1 cellular context compared by ENCODE assay signal in the genomic region with DNA sequence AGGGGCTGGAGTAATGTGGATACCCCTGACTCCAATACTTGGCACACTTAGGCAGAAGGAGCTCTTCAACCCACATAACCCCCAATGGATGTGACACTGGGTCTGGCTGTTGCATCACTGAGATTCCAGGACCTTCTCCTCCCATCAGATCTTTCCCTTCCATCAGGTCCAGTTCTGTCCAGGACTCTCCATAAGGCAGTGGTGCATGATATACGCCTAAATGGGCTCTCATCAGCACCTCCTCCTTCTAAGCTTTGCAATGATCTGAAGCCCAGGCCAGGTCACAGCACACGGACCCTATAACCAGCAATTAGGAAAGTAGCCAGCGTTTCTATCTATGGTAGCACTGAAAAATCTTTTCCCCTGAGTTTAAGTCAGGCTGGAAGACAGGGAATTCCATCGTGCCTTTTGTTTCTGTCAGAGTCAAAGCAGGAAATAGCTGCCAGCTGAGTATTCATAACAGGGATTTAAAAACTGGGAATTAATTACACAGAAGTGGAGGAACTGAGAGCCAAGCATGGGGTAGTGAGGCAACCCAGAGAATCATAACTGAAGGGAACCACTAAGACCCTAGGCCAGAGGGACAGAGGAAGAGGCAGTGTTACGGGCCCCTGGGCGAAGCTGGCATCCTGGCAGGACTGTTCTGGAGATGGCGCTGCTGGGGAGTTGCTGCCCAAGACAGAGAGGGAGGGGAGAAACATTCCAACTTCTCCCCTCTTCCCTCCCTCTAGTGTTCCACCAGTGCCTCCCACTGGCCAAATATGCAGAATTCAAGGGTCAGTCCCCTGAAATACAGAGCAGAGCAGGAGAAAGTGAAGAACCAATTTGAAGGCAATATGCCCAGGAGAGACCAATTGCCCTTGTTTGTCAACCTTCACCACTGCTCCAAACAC.
TF ChIP-seq lines count a peak whose summit lies in the region.

No MANE protein-coding gene starts in this region.

TF ChIP-seq in GM23338, 12 proteins besides CTCF, POLR2A, EP300 and RAD21 (continued from another document):
- TF ChIP-seq, protein P1, sequence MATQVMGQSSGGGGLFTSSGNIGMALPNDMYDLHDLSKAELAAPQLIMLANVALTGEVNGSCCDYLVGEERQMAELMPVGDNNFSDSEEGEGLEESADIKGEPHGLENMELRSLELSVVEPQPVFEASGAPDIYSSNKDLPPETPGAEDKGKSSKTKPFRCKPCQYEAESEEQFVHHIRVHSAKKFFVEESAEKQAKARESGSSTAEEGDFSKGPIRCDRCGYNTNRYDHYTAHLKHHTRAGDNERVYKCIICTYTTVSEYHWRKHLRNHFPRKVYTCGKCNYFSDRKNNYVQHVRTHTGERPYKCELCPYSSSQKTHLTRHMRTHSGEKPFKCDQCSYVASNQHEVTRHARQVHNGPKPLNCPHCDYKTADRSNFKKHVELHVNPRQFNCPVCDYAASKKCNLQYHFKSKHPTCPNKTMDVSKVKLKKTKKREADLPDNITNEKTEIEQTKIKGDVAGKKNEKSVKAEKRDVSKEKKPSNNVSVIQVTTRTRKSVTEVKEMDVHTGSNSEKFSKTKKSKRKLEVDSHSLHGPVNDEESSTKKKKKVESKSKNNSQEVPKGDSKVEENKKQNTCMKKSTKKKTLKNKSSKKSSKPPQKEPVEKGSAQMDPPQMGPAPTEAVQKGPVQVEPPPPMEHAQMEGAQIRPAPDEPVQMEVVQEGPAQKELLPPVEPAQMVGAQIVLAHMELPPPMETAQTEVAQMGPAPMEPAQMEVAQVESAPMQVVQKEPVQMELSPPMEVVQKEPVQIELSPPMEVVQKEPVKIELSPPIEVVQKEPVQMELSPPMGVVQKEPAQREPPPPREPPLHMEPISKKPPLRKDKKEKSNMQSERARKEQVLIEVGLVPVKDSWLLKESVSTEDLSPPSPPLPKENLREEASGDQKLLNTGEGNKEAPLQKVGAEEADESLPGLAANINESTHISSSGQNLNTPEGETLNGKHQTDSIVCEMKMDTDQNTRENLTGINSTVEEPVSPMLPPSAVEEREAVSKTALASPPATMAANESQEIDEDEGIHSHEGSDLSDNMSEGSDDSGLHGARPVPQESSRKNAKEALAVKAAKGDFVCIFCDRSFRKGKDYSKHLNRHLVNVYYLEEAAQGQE (IDR thresholded peaks at IDR 0.05; ENCODE audit: unreplicated experiment) = no peak
- TF ChIP-seq CREB1 (CRISPR knock-in tag; IDR thresholded peaks at IDR 0.05; ENCODE audit: low read depth) = no peak
- TF ChIP-seq ZNF114 (CRISPR knock-in tag; IDR thresholded peaks at IDR 0.05) = no peak
